27 cellular contexts compared by ENCODE assay signal in genomic region chr2:18671363-18671762, GRCh38.
"Had no signal": no experiment of that assay in that cellular context is flagged by ENCODE, and none has a peak within 500 bp of the region (broad histone marks: within the 10 kb centered on the region; RNA-seq: fewer than 3 reads in every experiment).

No MANE protein-coding gene starts in this region.

- H3K36me3 ChIP-seq: brain microvascular endothelial cell, SJCRH30 had no signal

- H3K27me3 Mint-ChIP-seq: activated CD4-positive, alpha-beta memory T cell treated with anti-CD3 and anti-CD28 coated beads for 36 hours; activated CD4-positive, alpha-beta T cell treated with anti-CD3 and anti-CD28 coated beads, Interleukin-2, amount 10 ng/mL, durations not matched to agents 7 days and 5 days; activated naive CD8-positive, alpha-beta T cell had no signal

- H3K4me3 ChIP-seq: SJCRH30 had no signal

- H3K4me1 ChIP-seq: SJCRH30 had no signal

- ATAC-seq: activated T-cell treated with anti-CD3 and anti-CD28 coated beads, Interleukin-2, amount 50 U/mL, for 4 hours; Panc1 had no signal

- H3K9me3 ChIP-seq: SJCRH30 had no signal

- H3K4me3 Mint-ChIP-seq: activated CD4-positive, alpha-beta memory T cell treated with anti-CD3 and anti-CD28 coated beads for 36 hours; activated CD4-positive, alpha-beta T cell treated with anti-CD3 and anti-CD28 coated beads, Interleukin-2, amount 10 ng/mL, durations not matched to agents 7 days and 5 days; activated naive CD4-positive, alpha-beta T cell treated with anti-CD3 and anti-CD28 coated beads for 36 hours; activated naive CD8-positive, alpha-beta T cell; activated T-cell treated with anti-CD3 and anti-CD28 coated beads, Interleukin-2, amount 50 U/mL, for 4 hours had no signal

- H3K27ac Mint-ChIP-seq: activated CD4-positive, alpha-beta memory T cell treated with anti-CD3 and anti-CD28 coated beads for 36 hours; activated CD4-positive, alpha-beta T cell treated with anti-CD3 and anti-CD28 coated beads, Interleukin-2, amount 10 ng/mL, durations not matched to agents 7 days and 5 days; activated naive CD4-positive, alpha-beta T cell treated with anti-CD3 and anti-CD28 coated beads for 36 hours; activated naive CD8-positive, alpha-beta T cell had no signal

- H3K4me1 Mint-ChIP-seq: activated CD4-positive, alpha-beta T cell treated with anti-CD3 and anti-CD28 coated beads, Interleukin-2, amount 10 ng/mL, durations not matched to agents 7 days and 5 days had no signal

- DNase-seq: activated CD4-positive, alpha-beta memory T cell treated with anti-CD3 and anti-CD28 coated beads for 36 hours; activated CD4-positive, alpha-beta T cell treated with anti-CD3 and anti-CD28 coated beads, Interleukin-2, amount 10 ng/mL, durations not matched to agents 7 days and 5 days; activated CD4-positive, CD25-positive, alpha-beta regulatory T cell; activated CD8-positive, alpha-beta memory T cell treated with anti-CD3 and anti-CD28 coated beads for 24 hours; activated effector memory CD4-positive, alpha-beta T cell treated with anti-CD3 and anti-CD28 coated beads, Interleukin-2, amount 50 U/mL, for 16 hours; activated naive CD4-positive, alpha-beta T cell treated with anti-CD3 and anti-CD28 coated beads for 36 hours; activated T-cell treated with anti-CD3 and anti-CD28 coated beads, Interleukin-2, amount 50 U/mL, for 4 hours; brain microvascular endothelial cell; cerebellar nuclear complex; MM.1S; NCI-H1105 treated with DMSO at 0.1 percent for 48 hours; NCI-H146; NCI-H187 treated with DMSO at 0.1 percent for 48 hours; NCI-H2081 treated with DMSO at 0.1 percent for 48 hours; NCI-H2171; NCI-H2227 treated with DMSO at 0.1 percent for 48 hours; NCI-H446 treated with DMSO at 0.1 percent for 48 hours; NCI-H524 treated with DMSO at 0.1 percent for 48 hours; NCI-H774; Right ventricle myocardium superior; RPMI8226; SJCRH30; SK-N-SH; T-helper 1 cell had no signal

- H3K27me3 ChIP-seq: brain microvascular endothelial cell, SJCRH30 had no signal

- H3K27ac ChIP-seq: brain microvascular endothelial cell, SJCRH30, VCaP had no signal
